Comparison of ENCODE assay signal across 30 cellular contexts in the genomic region with DNA sequence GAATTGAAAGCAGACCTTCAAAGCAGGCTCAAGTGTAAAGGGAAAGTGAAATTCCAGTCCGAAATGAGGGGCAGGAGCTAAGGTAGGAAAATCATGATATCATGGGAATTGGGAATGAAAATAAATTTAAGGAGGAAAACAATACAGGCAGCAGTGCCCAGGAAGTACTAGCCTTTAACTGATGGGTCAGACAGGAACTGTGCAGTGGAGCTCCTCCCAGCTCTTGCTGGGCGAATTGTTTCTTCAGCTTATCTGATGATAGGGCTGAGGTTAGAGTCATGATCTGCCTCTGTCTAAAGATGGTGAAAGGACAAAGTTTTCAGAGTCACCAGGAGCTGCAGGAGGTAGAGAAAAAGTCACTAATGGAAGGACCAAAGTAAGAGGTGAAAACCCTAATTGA.
A peak's percentile ranks its signal among the peaks of the same experiment; 100 is the strongest.
DNase-seq lines count a peak whose midpoint lies in the region; ATAC-seq, FAIRE-seq and TF ChIP-seq lines count a peak whose summit lies in the region.
"Had no signal": no experiment of that assay in that cellular context is flagged by ENCODE, and none has a peak within 500 bp of the region (broad histone marks: within the 10 kb centered on the region; RNA-seq: fewer than 3 reads in every experiment).

No MANE protein-coding gene starts in this region.

- H3K79me2 ChIP-seq in HCT116 (ENCODE audit: insufficient read depth, low read length) = no peaks in the 10 kb centered on the region
- H3K79me2 ChIP-seq in PC-9 (ENCODE audit: low read depth) = no peaks in the 10 kb centered on the region

- H3K9ac ChIP-seq in HCT116 (ENCODE audit: low read length) = no peak overlapping the region
- no peak overlapping the region for H3K9ac ChIP-seq in kidney (ENCODE audit: low read length in 2 of 2)

- BruUV-seq in HCT116 (replicated peaks; lab: Mats Ljungman, UMichigan) = no TSS peak
- BruUV-seq in PC-9 (replicated peaks; lab: Mats Ljungman, UMichigan) = no TSS peak

- no peak for TF ChIP-seq RAD21 in HCT116 (IDR thresholded peaks at IDR 0.05; ENCODE audit: low read depth)

- H4K20me1 ChIP-seq in HCT116 (ENCODE audit: insufficient read depth) (no peaks in the 10 kb centered on the region), PC-9 (ENCODE audit: insufficient read depth) (no peaks in the 10 kb centered on the region)

- CTCF ChIA-PET in HCT116 (lab: Charles Lee) = no interaction called here
- CTCF ChIA-PET in PC-9 (lab: Charles Lee) = no interaction called here

- no peak for TF ChIP-seq CTCF in HCT116 (IDR thresholded peaks at IDR 0.05 in 2 of 3, conservative IDR thresholded peaks at IDR 0.05 in 1 of 3; ENCODE audit: borderline replicate concordance in 1 of 3, insufficient read depth in 1 of 3, low read depth in 2 of 3, low read length in 2 of 3)
- TF ChIP-seq CTCF in PC-9 (conservative IDR thresholded peaks at IDR 0.05) = no peak
- TF ChIP-seq CTCF in kidney (IDR thresholded peaks at IDR 0.05; ENCODE audit: borderline replicate concordance, extremely low read depth, insufficient read depth) = no peak

- TF ChIP-seq POLR2A in HCT116 (IDR thresholded peaks at IDR 0.05; ENCODE audit: borderline replicate concordance, extremely low read depth, insufficient read depth, insufficient read length) = no peak

- H3K36me3 ChIP-seq in HCT116 (ENCODE audit: control insufficient read depth in 1 of 2, insufficient read depth in 2 of 2, low read length in 2 of 2) (no peaks in the 10 kb centered on the region), PC-9 (ENCODE audit: low read depth) (no peaks in the 10 kb centered on the region), kidney (ENCODE audit: control insufficient read depth in 1 of 2, insufficient read depth in 2 of 2, low read length in 2 of 2) (no peaks in the 10 kb centered on the region)
- H3K36me3 ChIP-seq: ascending aorta, BE2C, esophagus muscularis mucosa, prostate gland, uterus had no signal

- POLR2A ChIA-PET in HCT116 (lab: Charles Lee) (no interaction called here), PC-9 (lab: Charles Lee; ENCODE audit: unreplicated experiment) (no interaction called here)

- DNase-seq in AG08396 (ENCODE audit: low spot score) = peak; percentile 8
- DNase-seq in HCT116 (ENCODE audit: low read depth, low spot score) = no peak
- DNase-seq in PC-9 = no peak
- DNase-seq in islet precursor cell = peak; percentile 49
- no peak for DNase-seq in A172 (ENCODE audit: low spot score)
- no peak for DNase-seq in stimulated activated CD4-positive, alpha-beta T cell treated with anti-CD3 and anti-CD28 coated beads, Interleukin-1b, Interleukin-23, amount 100 ng/mL, for 48 hours
- DNase-seq in kidney = no peak
- DNase-seq: activated CD4-positive, alpha-beta memory T cell treated with anti-CD3 and anti-CD28 coated beads, Interleukin-2, amount 10 ng/mL, durations not matched to agents 7 days and 5 days; activated CD4-positive, CD25-positive, alpha-beta regulatory T cell treated with anti-CD3 and anti-CD28 coated beads, Interleukin-2, amount 50 U/mL, for 72 hours; BE2C; endodermal cell; GDM1; hippocampal formation; NCI-H1092; NCI-H187; NCI-H526 treated with DMSO at 0.1 percent for 48 hours; stimulated activated naive CD8-positive, alpha-beta T cell treated with anti-CD3 and anti-CD28 coated beads, Interleukin-15, Interleukin-2, amounts not matched to agents 100 U/mL and 50 U/mL, for 24 hours; testis; uterus had no signal

- H3K4me3 ChIP-seq in HCT116 (replicated peaks in 1 of 2; ENCODE audit: low read depth in 1 of 2, low read length in 2 of 2) (no peak overlapping the region), PC-9 (no peak overlapping the region), kidney (ENCODE audit: low read length in 2 of 2) (no peak overlapping the region)
- H3K4me3 ChIP-seq: A549, ascending aorta, esophagus muscularis mucosa, prostate gland, uterus had no signal

- H3K27ac ChIP-seq in HCT116 (ENCODE audit: low read depth, low read length) (no peak overlapping the region), PC-9 (no peak overlapping the region), kidney (ENCODE audit: low read depth in 2 of 2, low read length in 2 of 2) (no peak overlapping the region)
- H3K27ac ChIP-seq: A549, ascending aorta, esophagus muscularis mucosa, HL-60, prostate gland, testis, uterus had no signal

- H3K4me2 ChIP-seq in HCT116 (ENCODE audit: low read length) (no peak overlapping the region), PC-9 (no peak overlapping the region)
- H3K4me2 ChIP-seq: A549 had no signal

- H3K9me2 ChIP-seq in HCT116 (ENCODE audit: insufficient read depth) (peaks cover under 1% of the 10 kb centered on the region; the same call in 1 of the 2 replicates), PC-9 (ENCODE audit: insufficient read depth) (no peaks in the 10 kb centered on the region)

- no peaks in the 10 kb centered on the region for H3K9me3 ChIP-seq in HCT116 (ENCODE audit: control insufficient read depth in 1 of 2, insufficient read depth in 1 of 2, low read depth in 1 of 2, low read length in 2 of 2)
- no peaks in the 10 kb centered on the region for H3K9me3 ChIP-seq in PC-9 (ENCODE audit: insufficient read depth, low read depth)
- no peaks in the 10 kb centered on the region for H3K9me3 ChIP-seq in kidney (ENCODE audit: control insufficient read depth in 1 of 2, low read length in 2 of 2)
- H3K9me3 ChIP-seq: A549, ascending aorta, BE2C, esophagus muscularis mucosa, prostate gland, testis, uterus had no signal

- no peak for FAIRE-seq in kidney (lab: Jason Lieb, UNC)
- FAIRE-seq: A549, frontal cortex, GM18507, RCC 7860 had no signal

- H2AFZ ChIP-seq in HCT116 (ENCODE audit: low read depth, low read length, poor library complexity, severe bottlenecking) = peak overlapping the region; percentile 16
- peak overlapping the region; percentile 60 for H2AFZ ChIP-seq in PC-9

- no peaks in the 10 kb centered on the region for H3F3A ChIP-seq in PC-9 (ENCODE audit: insufficient read depth, low read depth)

- no peaks in the 10 kb centered on the region for H3K27me3 ChIP-seq in HCT116 (ENCODE audit: insufficient read depth, low read length)
- no peaks in the 10 kb centered on the region for H3K27me3 ChIP-seq in PC-9 (ENCODE audit: insufficient read depth, low read depth)
- H3K27me3 ChIP-seq: ascending aorta, BE2C, esophagus muscularis mucosa, testis, uterus had no signal

- H3K4me1 ChIP-seq in HCT116 (ENCODE audit: control insufficient read depth in 1 of 2, insufficient read depth in 2 of 2, low read length in 2 of 2) = no peaks in the 10 kb centered on the region
- no peaks in the 10 kb centered on the region for H3K4me1 ChIP-seq in PC-9 (replicated peaks; ENCODE audit: insufficient read depth)
- no peaks in the 10 kb centered on the region for H3K4me1 ChIP-seq in kidney (ENCODE audit: control insufficient read depth in 1 of 2, insufficient read depth in 1 of 2, low read depth in 1 of 2, low read length in 2 of 2)
- H3K4me1 ChIP-seq: A549, ascending aorta, BE2C, esophagus muscularis mucosa, prostate gland, testis, uterus had no signal

- intact Hi-C loops in HCT116 (cut with micrococcal nuclease) (no loop called here), PC-9 (cut with micrococcal nuclease; ENCODE audit: unreplicated experiment) (no loop called here), kidney (cut with DNase I) (no loop called here)

- ATAC-seq in HCT116 (no peak), GM18870 (IDR thresholded peaks at IDR 0.05; ENCODE audit: unreplicated experiment) (no peak)
- ATAC-seq: A549; activated naive CD4-positive, alpha-beta T cell treated with anti-CD3 and anti-CD28 coated beads, Interleukin-2, amount 50 U/mL, for 72 hours; activated T-helper 17 cell treated with anti-CD3 and anti-CD28 coated beads, Interleukin-2, amount 50 U/mL, for 72 hours; stimulated activated naive CD8-positive, alpha-beta T cell treated with anti-CD3 and anti-CD28 coated beads, Interleukin-15, Interleukin-2, amounts not matched to agents 100 U/mL and 50 U/mL, for 24 hours had no signal

- RAD21 ChIA-PET in HCT116 (lab: Charles Lee; ENCODE audit: low non-redundant PET in 1 of 2, low total read pairs in 2 of 2, uncharacterized antibody in 2 of 2, unreplicated experiment in 2 of 2) = no interaction called here

TF ChIP-seq in HCT116, 20 proteins besides CTCF, POLR2A, EP300 and RAD21:
- TF ChIP-seq, protein P1, sequence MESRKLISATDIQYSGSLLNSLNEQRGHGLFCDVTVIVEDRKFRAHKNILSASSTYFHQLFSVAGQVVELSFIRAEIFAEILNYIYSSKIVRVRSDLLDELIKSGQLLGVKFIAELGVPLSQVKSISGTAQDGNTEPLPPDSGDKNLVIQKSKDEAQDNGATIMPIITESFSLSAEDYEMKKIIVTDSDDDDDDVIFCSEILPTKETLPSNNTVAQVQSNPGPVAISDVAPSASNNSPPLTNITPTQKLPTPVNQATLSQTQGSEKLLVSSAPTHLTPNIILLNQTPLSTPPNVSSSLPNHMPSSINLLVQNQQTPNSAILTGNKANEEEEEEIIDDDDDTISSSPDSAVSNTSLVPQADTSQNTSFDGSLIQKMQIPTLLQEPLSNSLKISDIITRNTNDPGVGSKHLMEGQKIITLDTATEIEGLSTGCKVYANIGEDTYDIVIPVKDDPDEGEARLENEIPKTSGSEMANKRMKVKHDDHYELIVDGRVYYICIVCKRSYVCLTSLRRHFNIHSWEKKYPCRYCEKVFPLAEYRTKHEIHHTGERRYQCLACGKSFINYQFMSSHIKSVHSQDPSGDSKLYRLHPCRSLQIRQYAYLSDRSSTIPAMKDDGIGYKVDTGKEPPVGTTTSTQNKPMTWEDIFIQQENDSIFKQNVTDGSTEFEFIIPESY (IDR thresholded peaks at IDR 0.05; ENCODE audit: extremely low read depth, insufficient replicate concordance, low read length) = no peak
- TF ChIP-seq EGR1 (IDR thresholded peaks at IDR 0.05; ENCODE audit: low read depth) (no peak), EZH2 (IDR thresholded peaks at IDR 0.05) (no peak), SIN3A (IDR thresholded peaks at IDR 0.05; ENCODE audit: low read depth) (no peak), YY1 (IDR thresholded peaks at IDR 0.05; ENCODE audit: extremely low read depth, insufficient replicate concordance, low read depth, low read length) (no peak), SRF (IDR thresholded peaks at IDR 0.05; ENCODE audit: low read depth) (no peak), CBX3 (IDR thresholded peaks at IDR 0.05; ENCODE audit: low read depth) (no peak), TCF7L2 (IDR thresholded peaks at IDR 0.05; ENCODE audit: borderline replicate concordance, extremely low read depth, insufficient read depth, insufficient read length) (no peak), FOSL1 (IDR thresholded peaks at IDR 0.05; ENCODE audit: low read depth) (no peak), POLR2AphosphoS5 (IDR thresholded peaks at IDR 0.05; ENCODE audit: low read depth, low read length) (no peak), CEBPB (IDR thresholded peaks at IDR 0.05; ENCODE audit: low read depth) (no peak), SP1 (IDR thresholded peaks at IDR 0.05; ENCODE audit: low read depth) (no peak), ZFX (IDR thresholded peaks at IDR 0.05) (no peak)

Comparison
In these comparisons a context has a peak if more than half of its experiments do, and no peak if none do; other contexts are left out.
1. DNase-seq: peak in AG08396 (single experiment) and islet precursor cell (single experiment); none in HCT116 (single experiment), PC-9 (0 of 2), A172 (single experiment), stimulated activated CD4-positive, alpha-beta T cell treated with anti-CD3 and anti-CD28 coated beads, Interleukin-1b, Interleukin-23, amount 100 ng/mL, for 48 hours (single experiment) and kidney (single experiment).